8 cellular contexts compared by ENCODE assay signal in genomic region chr2:33476793-33477190, GRCh38. TPM values are rescaled to one million over a fixed set of nuclear protein-coding genes. Genes with fewer than 3 reads are reported as not detected.
DNase-seq lines count a peak whose midpoint lies in the region; ATAC-seq and TF ChIP-seq lines count a peak whose summit lies in the region.

No MANE protein-coding gene starts in this region.

- H3K27me3 Mint-ChIP-seq in mesothelial cell of epicardium (ENCODE audit: low read depth), result no peaks in the 10 kb centered on the region

- H3K36me3 Mint-ChIP-seq in mesothelial cell of epicardium, result no peaks in the 10 kb centered on the region

- no peaks in the 10 kb centered on the region for H3K27me3 ChIP-seq in heart right ventricle
- H3K27me3 ChIP-seq in breast epithelium, result no peaks in the 10 kb centered on the region
- H3K27me3 ChIP-seq in vagina, result no peaks in the 10 kb centered on the region

- peak overlapping the region; percentile 96 for H3K27ac Mint-ChIP-seq in mesothelial cell of epicardium

- H3K27ac ChIP-seq in heart right ventricle (peak overlapping the region; percentile 68 to 94 (median 88)), breast epithelium (peak overlapping the region; percentile 93 to 95), vagina (peak overlapping the region; percentile 85)

- DNase-seq in heart right ventricle (no peak), Right ventricle myocardium superior (no peak), breast epithelium (ENCODE audit: low spot score in 2 of 2) (no peak), mesothelial cell of epicardium (ENCODE audit: low spot score in 2 of 2, unreplicated experiment in 2 of 2) (no peak), vagina (ENCODE audit: extremely low spot score in 2 of 2) (no peak), SW480 (ENCODE audit: low spot score) (no peak), NCI-H146 treated with DMSO at 0.1 percent for 48 hours (lab: John Stamatoyannopoulos, UW; ENCODE audit: unreplicated experiment) (no peak), hypothalamus (lab: John Stamatoyannopoulos, UW) (no peak)

- intact Hi-C loops in heart right ventricle (cut with DNase I), result loop anchor here (5.0 to 10.0 kb wide), 6 partner anchors 58 to 108 kb away; no protein-coding TSS in a partner anchor
- intact Hi-C loops in Right ventricle myocardium superior (cut with DNase I), result loop anchor here (5.0 to 10.0 kb wide), 2 partner anchors 48 to 66 kb away; no protein-coding TSS in a partner anchor
- intact Hi-C loops in breast epithelium (cut with DNase I; ENCODE audit: low total_unique reads), result no loop called here
- intact Hi-C loops in vagina (cut with DNase I), result no loop called here

- no peak for TF ChIP-seq CTCF in heart right ventricle (IDR thresholded peaks at IDR 0.05)
- no peak for TF ChIP-seq CTCF in breast epithelium (IDR thresholded peaks at IDR 0.05)
- no peak for TF ChIP-seq CTCF in mesothelial cell of epicardium (IDR thresholded peaks at IDR 0.05; ENCODE audit: unreplicated experiment)
- TF ChIP-seq CTCF in vagina (IDR thresholded peaks at IDR 0.05), result no peak

- H3K9me3 ChIP-seq in heart right ventricle (no peaks in the 10 kb centered on the region), breast epithelium (no peaks in the 10 kb centered on the region), vagina (no peaks in the 10 kb centered on the region)

- TF ChIP-seq POLR2A in breast epithelium (IDR thresholded peaks at IDR 0.05) (no peak), vagina (IDR thresholded peaks at IDR 0.05) (no peak)

- H3K4me3 ChIP-seq in heart right ventricle, result peak overlapping the region in 9 of 10 donors; percentile 10 to 68 (median 64)
- H3K4me3 ChIP-seq in breast epithelium, result peak overlapping the region; percentile 65 to 89 (median 75)
- H3K4me3 ChIP-seq in vagina, result peak overlapping the region; percentile 63 to 68

- peaks cover 3% of the 10 kb centered on the region for H3K9me3 Mint-ChIP-seq in mesothelial cell of epicardium

- peaks cover 20% of the 10 kb centered on the region for H3K4me1 Mint-ChIP-seq in mesothelial cell of epicardium

- WGBS in heart right ventricle, 2 donors, result 7% methylated on average over 4 of the region's 4 CpGs

- peak overlapping the region; percentile 80 for H3K4me3 Mint-ChIP-seq in mesothelial cell of epicardium

- H3K4me1 ChIP-seq in heart right ventricle, result peaks cover 0 to 75% (median 58%) of the 10 kb centered on the region in 9 donors
- no peaks in the 10 kb centered on the region for H3K4me1 ChIP-seq in breast epithelium
- peaks cover 12% of the 10 kb centered on the region for H3K4me1 ChIP-seq in vagina

- H3K36me3 ChIP-seq in heart right ventricle (peaks cover 0 to 8% (median 0%) of the 10 kb centered on the region in 9 donors), breast epithelium (no peaks in the 10 kb centered on the region), vagina (no peaks in the 10 kb centered on the region)

- ATAC-seq in heart right ventricle (peak in 1 of 8 donors; percentile 0), Right ventricle myocardium superior (ENCODE audit: poor library complexity) (no peak)

RNA-seq across cellular contexts. Expression of gene RASGRP3, which starts 0.3 kb away (rescaled TPM):
- total RNA-seq in heart right ventricle (10 to 100 TPM; 46.9 to 77.4 (median 66.4) TPM), Right ventricle myocardium superior (53.1 TPM), breast epithelium (10 to 100 TPM in 2 of 3 donors, 1 to 10 TPM in 1; 9.3 to 23.9 (median 13.1) TPM), mesothelial cell of epicardium (0.58 to 0.75 TPM (median 0.66 TPM) in 3 replicates), vagina (4.2 TPM)
- 10 to 100 TPM; 14.9 to 22.4 TPM for polyA plus RNA-seq in heart right ventricle

Comparison
In these comparisons a context has a peak if more than half of its experiments do, and no peak if none do; other contexts are left out.
1. intact Hi-C loops: an anchor here in heart right ventricle (5.0 to 10.0 kb wide) and Right ventricle myocardium superior (5.0 to 10.0 kb wide); none called in breast epithelium and vagina.